In genomic region chr13:33494596-33495214, GRCh38 we compare ENCODE assay signal across 9 cellular contexts.
DNase-seq lines count a peak whose midpoint lies in the region; ATAC-seq and TF ChIP-seq lines count a peak whose summit lies in the region.
"Had no signal": no experiment of that assay in that cellular context is flagged by ENCODE, and none has a peak within 500 bp of the region (broad histone marks: within the 10 kb centered on the region; RNA-seq: fewer than 3 reads in every experiment).

No MANE protein-coding gene starts in this region.

- whole genome bisulfite sequencing in esophagus squamous epithelium, 2 donors, result 62 to 76% methylated on average over 4 of the region's 4 CpGs

- H3K27ac ChIP-seq in Panc1 (ENCODE audit: low read length) (no peak overlapping the region), esophagus squamous epithelium (peak overlapping the region in 3 of 4 donors; percentile 7 to 31 (median 30))

- DNase-seq in ELF-1 (ENCODE audit: low read depth, low spot score) (peak; percentile 23), Panc1 (ENCODE audit: low read depth, low spot score) (no peak), esophagus squamous epithelium (lab: John Stamatoyannopoulos, UW) (no peak), non-pigmented ciliary epithelial cell (ENCODE audit: low read depth) (peak; percentile 95), anterior cingulate cortex (lab: John Stamatoyannopoulos, UW) (no peak), H7 (no peak)
- no peak for DNase-seq in central memory CD4-positive, alpha-beta T cell
- DNase-seq: OCI-M1 had no signal

- ATAC-seq in Panc1 (peak; percentile 73; the same call in 1 of the 2 replicates), HG02571 (IDR thresholded peaks at IDR 0.05; ENCODE audit: unreplicated experiment) (no peak)

- no peak overlapping the region for H3K4me3 ChIP-seq in Panc1 (ENCODE audit: low read depth in 2 of 2, low read length in 2 of 2)
- H3K4me3 ChIP-seq in esophagus squamous epithelium, result no peak overlapping the region
- no peak overlapping the region for H3K4me3 ChIP-seq in H7 (ENCODE audit: insufficient read depth, low read depth, low read length)

- no peaks in the 10 kb centered on the region for H3K4me1 ChIP-seq in Panc1 (ENCODE audit: control insufficient read depth, insufficient read depth, low read length)
- H3K4me1 ChIP-seq in esophagus squamous epithelium, result peaks cover 0 to 16% (median 0%) of the 10 kb centered on the region in 3 donors

- no TSS peak for BruUV-seq in Panc1 (replicated peaks; lab: Mats Ljungman, UMichigan)

- TF ChIP-seq CTCF in Panc1 (IDR thresholded peaks at IDR 0.05) (no peak), esophagus squamous epithelium (IDR thresholded peaks at IDR 0.05) (no peak)

- intact Hi-C loops in Panc1 (cut with micrococcal nuclease; ENCODE audit: unreplicated experiment) (no loop called here), esophagus squamous epithelium (cut with DNase I) (no loop called here)

- in situ Hi-C loops in Panc1 (cut with HindIII; ENCODE audit: low pct_unique_long_range_greater_than_20kb, low sequenced_read_pairs), result no loop called here

- no peaks in the 10 kb centered on the region for H3K27me3 ChIP-seq in Panc1 (ENCODE audit: control insufficient read depth, insufficient read depth, low read length)
- no peaks in the 10 kb centered on the region for H3K27me3 ChIP-seq in esophagus squamous epithelium
- H3K27me3 ChIP-seq in H7 (ENCODE audit: control insufficient read depth, insufficient read depth, low read length), result no peaks in the 10 kb centered on the region

- H3K9me3 ChIP-seq in Panc1 (ENCODE audit: control insufficient read depth, insufficient read depth, low read depth, low read length), result no peaks in the 10 kb centered on the region
- no peaks in the 10 kb centered on the region for H3K9me3 ChIP-seq in esophagus squamous epithelium

- CTCF ChIA-PET in Panc1 (lab: Charles Lee), result no interaction called here

- TF ChIP-seq POLR2A in esophagus squamous epithelium (IDR thresholded peaks at IDR 0.05), result no peak

- POLR2A ChIA-PET in Panc1 (lab: Charles Lee), result no interaction called here

- no peaks in the 10 kb centered on the region for H3K36me3 ChIP-seq in Panc1 (ENCODE audit: control insufficient read depth, insufficient read depth, low read length)
- H3K36me3 ChIP-seq in esophagus squamous epithelium, result no peaks in the 10 kb centered on the region
- H3K36me3 ChIP-seq in H7 (replicated peaks; ENCODE audit: control insufficient read depth, insufficient read depth, low read length), result no peaks in the 10 kb centered on the region

Comparison
In these comparisons a context has a peak if more than half of its experiments do, and no peak if none do; other contexts are left out.
1. DNase-seq: peak in ELF-1 (single experiment) and non-pigmented ciliary epithelial cell (single experiment); none in Panc1 (single experiment), esophagus squamous epithelium (single experiment), anterior cingulate cortex (0 of 58), central memory CD4-positive, alpha-beta T cell (single experiment) and H7 (single experiment).